ENCODE assay signal across 8 cellular contexts in genomic region chr9:132673355-132673754, GRCh38. TPM values are rescaled to one million over a fixed set of nuclear protein-coding genes. Genes with fewer than 3 reads are reported as not detected.
A peak's percentile ranks its signal among the peaks of the same experiment; 100 is the strongest.
DNase-seq lines count a peak whose midpoint lies in the region; ATAC-seq, FAIRE-seq and TF ChIP-seq lines count a peak whose summit lies in the region.

No MANE protein-coding gene starts in this region.

- peaks cover 67% of the 10 kb centered on the region for H3K79me2 ChIP-seq in neural cell (replicated peaks; ENCODE audit: insufficient read depth, low read length)

- no peak overlapping the region for H3K4me2 ChIP-seq in neural cell (ENCODE audit: low read length)

- no peak overlapping the region for H3K9ac ChIP-seq in neural cell (ENCODE audit: low read length)

- TF ChIP-seq CTCF in bronchial epithelial cell (IDR thresholded peaks at IDR 0.05; ENCODE audit: insufficient read depth, low read length, severe bottlenecking) (peak; percentile 34), neural cell (IDR thresholded peaks at IDR 0.05; ENCODE audit: poor library complexity, severe bottlenecking) (no peak), right atrium auricular region (IDR thresholded peaks at IDR 0.05) (no peak)

- H3K4me3 ChIP-seq in bronchial epithelial cell (ENCODE audit: low read depth, low read length) = no peak overlapping the region
- peak overlapping the region; percentile 69 for H3K4me3 ChIP-seq in neural cell (ENCODE audit: low read length)
- H3K4me3 ChIP-seq in right atrium auricular region = no peak overlapping the region

- no peaks in the 10 kb centered on the region for H4K20me1 ChIP-seq in neural cell (ENCODE audit: insufficient read depth)

- H3K9me3 ChIP-seq in neural cell (ENCODE audit: low read length) (no peaks in the 10 kb centered on the region), right atrium auricular region (no peaks in the 10 kb centered on the region)

- TF ChIP-seq EP300 in neural cell (conservative IDR thresholded peaks at IDR 0.05; ENCODE audit: poor library complexity, severe bottlenecking) = no peak

- H3F3A ChIP-seq in neural cell (ENCODE audit: insufficient read depth, low read length, poor library complexity, severe bottlenecking) = no peaks in the 10 kb centered on the region

- no peak overlapping the region for H2AFZ ChIP-seq in neural cell (ENCODE audit: low read depth, low read length)

- no peaks in the 10 kb centered on the region for H3K27me3 ChIP-seq in bronchial epithelial cell (ENCODE audit: control insufficient read depth, insufficient read depth, low read length)
- no peaks in the 10 kb centered on the region for H3K27me3 ChIP-seq in neural cell (ENCODE audit: insufficient read depth, low read depth, low read length)
- no peaks in the 10 kb centered on the region for H3K27me3 ChIP-seq in right atrium auricular region

- H3K36me3 ChIP-seq in bronchial epithelial cell (ENCODE audit: control insufficient read depth, insufficient read depth, low read length) = peaks cover 3% of the 10 kb centered on the region
- no peaks in the 10 kb centered on the region for H3K36me3 ChIP-seq in neural cell (ENCODE audit: insufficient read depth, low read length)
- H3K36me3 ChIP-seq in right atrium auricular region = peaks cover 6% of the 10 kb centered on the region

- TF ChIP-seq RAD21 in neural cell (conservative IDR thresholded peaks at IDR 0.05) = no peak

- H3K27ac ChIP-seq in neural cell (ENCODE audit: low read length) (no peak overlapping the region), right atrium auricular region (no peak overlapping the region)

- no peaks in the 10 kb centered on the region for H3K9me2 ChIP-seq in neural cell (ENCODE audit: insufficient read depth, low read length)

- H3K4me1 ChIP-seq in right atrium auricular region = peaks cover 0 to 34% of the 10 kb centered on the region in 2 donors

- DNase-seq in activated CD4-positive, CD25-positive, alpha-beta regulatory T cell treated with anti-CD3 and anti-CD28 coated beads, Interleukin-2, amount 50 U/mL, for 72 hours = no peak
- DNase-seq in M059J (ENCODE audit: low read depth) = peak; percentile 28
- DNase-seq in bronchial epithelial cell (ENCODE audit: low read depth) = peak; percentile 64
- no peak for DNase-seq in right atrium auricular region (ENCODE audit: low spot score)
- no peak for DNase-seq in activated CD4-positive, alpha-beta T cell treated with anti-CD3 and anti-CD28 coated beads, Interleukin-2, amount 50 U/mL, for 4 hours

- ATAC-seq in activated CD4-positive, CD25-positive, alpha-beta regulatory T cell treated with anti-CD3 and anti-CD28 coated beads, Interleukin-2, amount 50 U/mL, for 24 hours = peak; percentile 1 to 3
- no peak for ATAC-seq in HG03442 (IDR thresholded peaks at IDR 0.05; ENCODE audit: unreplicated experiment)

- no peak for FAIRE-seq in bronchial epithelial cell (lab: Jason Lieb, UNC)

TF ChIP-seq in neural cell, 6 proteins besides CTCF, POLR2A, EP300 and RAD21:
- no peak for TF ChIP-seq TAF1 (IDR thresholded peaks at IDR 0.05; ENCODE audit: low read depth)
- TF ChIP-seq POLR2AphosphoS5 (IDR thresholded peaks at IDR 0.05) = no peak
- no peak for TF ChIP-seq MXI1 (conservative IDR thresholded peaks at IDR 0.05; ENCODE audit: poor library complexity, severe bottlenecking)
- TF ChIP-seq, protein P1, sequence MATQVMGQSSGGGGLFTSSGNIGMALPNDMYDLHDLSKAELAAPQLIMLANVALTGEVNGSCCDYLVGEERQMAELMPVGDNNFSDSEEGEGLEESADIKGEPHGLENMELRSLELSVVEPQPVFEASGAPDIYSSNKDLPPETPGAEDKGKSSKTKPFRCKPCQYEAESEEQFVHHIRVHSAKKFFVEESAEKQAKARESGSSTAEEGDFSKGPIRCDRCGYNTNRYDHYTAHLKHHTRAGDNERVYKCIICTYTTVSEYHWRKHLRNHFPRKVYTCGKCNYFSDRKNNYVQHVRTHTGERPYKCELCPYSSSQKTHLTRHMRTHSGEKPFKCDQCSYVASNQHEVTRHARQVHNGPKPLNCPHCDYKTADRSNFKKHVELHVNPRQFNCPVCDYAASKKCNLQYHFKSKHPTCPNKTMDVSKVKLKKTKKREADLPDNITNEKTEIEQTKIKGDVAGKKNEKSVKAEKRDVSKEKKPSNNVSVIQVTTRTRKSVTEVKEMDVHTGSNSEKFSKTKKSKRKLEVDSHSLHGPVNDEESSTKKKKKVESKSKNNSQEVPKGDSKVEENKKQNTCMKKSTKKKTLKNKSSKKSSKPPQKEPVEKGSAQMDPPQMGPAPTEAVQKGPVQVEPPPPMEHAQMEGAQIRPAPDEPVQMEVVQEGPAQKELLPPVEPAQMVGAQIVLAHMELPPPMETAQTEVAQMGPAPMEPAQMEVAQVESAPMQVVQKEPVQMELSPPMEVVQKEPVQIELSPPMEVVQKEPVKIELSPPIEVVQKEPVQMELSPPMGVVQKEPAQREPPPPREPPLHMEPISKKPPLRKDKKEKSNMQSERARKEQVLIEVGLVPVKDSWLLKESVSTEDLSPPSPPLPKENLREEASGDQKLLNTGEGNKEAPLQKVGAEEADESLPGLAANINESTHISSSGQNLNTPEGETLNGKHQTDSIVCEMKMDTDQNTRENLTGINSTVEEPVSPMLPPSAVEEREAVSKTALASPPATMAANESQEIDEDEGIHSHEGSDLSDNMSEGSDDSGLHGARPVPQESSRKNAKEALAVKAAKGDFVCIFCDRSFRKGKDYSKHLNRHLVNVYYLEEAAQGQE (IDR thresholded peaks at IDR 0.05; ENCODE audit: borderline replicate concordance) = no peak
- TF ChIP-seq EZH2 (IDR thresholded peaks at IDR 0.05; ENCODE audit: borderline replicate concordance, insufficient read depth, low read length, poor library complexity, severe bottlenecking) = no peak
- TF ChIP-seq SMC3 (conservative IDR thresholded peaks at IDR 0.05; ENCODE audit: poor library complexity) = no peak

RNA-seq across cellular contexts. Expression of gene GTF3C4, which starts 3.1 kb away (rescaled TPM):
- 14.6 and 23.3 TPM in 2 replicates for total RNA-seq in M059J (2014; rRNA removed; shearing (Covaris generic))
- total RNA-seq in bronchial epithelial cell (9.5 and 9.7 TPM in 2 replicates), right atrium auricular region (1 to 10 TPM; 8.6 to 9.1 TPM)
- 10.5 and 11.1 TPM in 2 replicates for polyA plus RNA-seq in neural cell
- 34.1 and 40.3 TPM in 2 replicates for polyA minus RNA-seq in neural cell

RNA-seq across cellular contexts. Expression of gene DDX31, which starts 3.6 kb away (rescaled TPM):
- 11.6 and 18.0 TPM in 2 replicates for total RNA-seq in M059J (2014; rRNA removed; shearing (Covaris generic))
- total RNA-seq in bronchial epithelial cell (11.1 and 15.8 TPM in 2 replicates), right atrium auricular region (1 to 10 TPM; 4.6 to 6.0 TPM)
- polyA plus RNA-seq in neural cell = 12.8 and 17.9 TPM in 2 replicates
- 14.2 and 14.6 TPM in 2 replicates for polyA minus RNA-seq in neural cell

Comparison
In these comparisons a context has a peak if more than half of its experiments do, and no peak if none do; other contexts are left out.
1. DNase-seq: peak in M059J (single experiment) and bronchial epithelial cell (single experiment); none in activated CD4-positive, CD25-positive, alpha-beta regulatory T cell treated with anti-CD3 and anti-CD28 coated beads, Interleukin-2, amount 50 U/mL, for 72 hours (single experiment), right atrium auricular region (single experiment) and activated CD4-positive, alpha-beta T cell treated with anti-CD3 and anti-CD28 coated beads, Interleukin-2, amount 50 U/mL, for 4 hours (0 of 2).